ENCODE assay signal across 20 cellular contexts in the genomic region with DNA sequence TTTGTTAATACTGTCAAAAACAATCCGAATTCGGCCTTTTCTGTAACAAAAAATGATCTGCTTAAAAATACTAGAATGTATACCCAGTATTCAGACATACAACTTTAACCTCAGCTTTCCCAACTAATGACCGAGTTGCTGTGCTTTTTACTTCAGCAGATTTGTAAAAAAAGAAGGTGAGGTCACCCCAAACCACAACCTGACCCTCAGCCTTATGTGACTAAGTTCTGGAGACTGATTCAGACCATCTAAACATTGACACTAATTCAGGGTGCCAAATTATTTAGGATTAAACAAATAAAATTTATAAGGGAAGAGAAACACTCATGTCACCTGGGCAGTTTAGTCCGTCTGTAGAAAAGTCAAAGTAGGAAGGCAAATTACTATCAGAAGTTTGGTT. TPM values are rescaled to one million over a fixed set of nuclear protein-coding genes. Genes with fewer than 3 reads are reported as not detected.
"Had no signal": no experiment of that assay in that cellular context is flagged by ENCODE, and none has a peak within 500 bp of the region (broad histone marks: within the 10 kb centered on the region; RNA-seq: fewer than 3 reads in every experiment).

No MANE protein-coding gene starts in this region.

- H3K9me3 ChIP-seq: mucosa of descending colon, upper lobe of left lung had no signal

- H3K4me3 Mint-ChIP-seq: activated CD8-positive, alpha-beta T cell treated with anti-CD3 and anti-CD28 coated beads for 36 hours; natural killer cell; stimulated activated naive B cell treated with anti-CD40 and anti-IgM and Interleukin-4, amounts not matched to agents 10 μg/mL and 1 μg/mL and 100 μg/mL, for 72 hours had no signal

- H3K4me1 ChIP-seq: upper lobe of left lung had no signal

- H3K36me3 ChIP-seq: upper lobe of left lung had no signal

- DNase-seq: activated CD8-positive, alpha-beta memory T cell treated with anti-CD3 and anti-CD28 coated beads, Interleukin-2, amount 50 U/mL, for 4 hours; activated CD8-positive, alpha-beta T cell treated with anti-CD3 and anti-CD28 coated beads for 36 hours; aorta; caudate nucleus; effector CD4-positive, alpha-beta T cell; hypothalamus; left colon; mucosa of descending colon; natural killer cell; right cardiac atrium; stimulated activated CD4-positive, alpha-beta T cell treated with anti-CD3 and anti-CD28 coated beads, Interleukin-2, amount 100 ng/mL, for 24 hours; stimulated activated naive B cell treated with anti-CD40 and anti-IgM and Interleukin-4, amounts not matched to agents 10 μg/mL and 1 μg/mL and 100 μg/mL, for 72 hours; substantia nigra; T-helper 9 cell; upper lobe of left lung had no signal

- H3K27ac ChIP-seq: coronary artery, upper lobe of left lung, VCaP had no signal

- H3K27ac Mint-ChIP-seq: activated CD8-positive, alpha-beta T cell treated with anti-CD3 and anti-CD28 coated beads for 36 hours; natural killer cell; stimulated activated naive B cell treated with anti-CD40 and anti-IgM and Interleukin-4, amounts not matched to agents 10 μg/mL and 1 μg/mL and 100 μg/mL, for 72 hours had no signal

- H3K27me3 Mint-ChIP-seq: stimulated activated naive B cell treated with anti-CD40 and anti-IgM and Interleukin-4, amounts not matched to agents 10 μg/mL and 1 μg/mL and 100 μg/mL, for 72 hours had no signal

- H3K36me3 Mint-ChIP-seq: natural killer cell; stimulated activated naive B cell treated with anti-CD40 and anti-IgM and Interleukin-4, amounts not matched to agents 10 μg/mL and 1 μg/mL and 100 μg/mL, for 72 hours had no signal

- H3K27me3 ChIP-seq: upper lobe of left lung had no signal

- H3K4me3 ChIP-seq: coronary artery, mucosa of descending colon, upper lobe of left lung had no signal

- H3K4me1 Mint-ChIP-seq: natural killer cell; stimulated activated naive B cell treated with anti-CD40 and anti-IgM and Interleukin-4, amounts not matched to agents 10 μg/mL and 1 μg/mL and 100 μg/mL, for 72 hours had no signal

- H3K9me3 Mint-ChIP-seq: activated CD8-positive, alpha-beta T cell treated with anti-CD3 and anti-CD28 coated beads for 36 hours; natural killer cell; stimulated activated naive B cell treated with anti-CD40 and anti-IgM and Interleukin-4, amounts not matched to agents 10 μg/mL and 1 μg/mL and 100 μg/mL, for 72 hours had no signal

RNA-seq across cellular contexts. Expression of gene CCN6, which starts 7.7 kb away (rescaled TPM):
- total RNA-seq: activated CD8-positive, alpha-beta T cell treated with anti-CD3 and anti-CD28 coated beads for 36 hours; aorta; glomerular endothelial cell; left colon; lung microvascular endothelial cell; mucosa of descending colon; natural killer cell; posterior vena cava; right cardiac atrium; upper lobe of left lung had no signal
- polyA plus RNA-seq: aorta, right cardiac atrium had no signal
